1 cellular context compared by ENCODE assay signal in genomic region chr1:99680258-99680657, GRCh38.
TF ChIP-seq lines count a peak whose summit lies in the region.

No MANE protein-coding gene starts in this region.

TF ChIP-seq in HEK293, 187 proteins besides CTCF, POLR2A, EP300 and RAD21 (continued from another document):
- TF ChIP-seq ZNF48 (tag by site-specific recombination; IDR thresholded peaks at IDR 0.05): no peak
- TF ChIP-seq ZFP37 (tag by site-specific recombination; IDR thresholded peaks at IDR 0.05): no peak
- no peak for TF ChIP-seq ZNF514 (tag by site-specific recombination; IDR thresholded peaks at IDR 0.05)
- TF ChIP-seq REST (tag by site-specific recombination; IDR thresholded peaks at IDR 0.05): no peak
- no peak for TF ChIP-seq ZNF248 (tag by site-specific recombination; IDR thresholded peaks at IDR 0.05)
- no peak for TF ChIP-seq ZEB2 (tag by site-specific recombination; IDR thresholded peaks at IDR 0.05)
- TF ChIP-seq GLIS1 (tag by site-specific recombination; IDR thresholded peaks at IDR 0.05): peak; percentile 52; the same call in 1 of the 2 replicates
- no peak for TF ChIP-seq OVOL3 (tag by site-specific recombination; IDR thresholded peaks at IDR 0.05)
- TF ChIP-seq PATZ1 (tag by site-specific recombination; IDR thresholded peaks at IDR 0.05): peak; percentile 34; the same call in 1 of the 2 replicates
- TF ChIP-seq ZNF423 (tag by site-specific recombination; IDR thresholded peaks at IDR 0.05): no peak
- no peak for TF ChIP-seq BCL6B (tag by site-specific recombination; IDR thresholded peaks at IDR 0.05)
- no peak for TF ChIP-seq ZNF140 (tag by site-specific recombination; IDR thresholded peaks at IDR 0.05)
- no peak for TF ChIP-seq ZNF138 (tag by site-specific recombination; IDR thresholded peaks at IDR 0.05; ENCODE audit: borderline replicate concordance)
- TF ChIP-seq HOXD13 (CRISPR knock-in tag; IDR thresholded peaks at IDR 0.05; ENCODE audit: borderline replicate concordance): no peak
- peak; percentile 52; the same call in 1 of the 2 replicates for TF ChIP-seq TCF7L2 (IDR thresholded peaks at IDR 0.05; ENCODE audit: borderline replicate concordance, low read depth, low read length)
- TF ChIP-seq ZNF501 (tag by site-specific recombination; IDR thresholded peaks at IDR 0.05): no peak
- no peak for TF ChIP-seq ZNF202 (tag by site-specific recombination; IDR thresholded peaks at IDR 0.05; ENCODE audit: borderline replicate concordance)
- TF ChIP-seq SCRT1 (tag by site-specific recombination; IDR thresholded peaks at IDR 0.05; ENCODE audit: borderline replicate concordance): no peak
- TF ChIP-seq SP3 (tag by site-specific recombination; IDR thresholded peaks at IDR 0.05): peak; percentile 18; the same call in 1 of the 2 replicates
- no peak for TF ChIP-seq ZBTB11 (tag by site-specific recombination; conservative IDR thresholded peaks at IDR 0.05; ENCODE audit: low read depth)
- TF ChIP-seq KLF1 (tag by site-specific recombination; IDR thresholded peaks at IDR 0.05): no peak
- no peak for TF ChIP-seq ZNF843 (tag by site-specific recombination; IDR thresholded peaks at IDR 0.05)
- no peak for TF ChIP-seq ZNF654 (tag by site-specific recombination; IDR thresholded peaks at IDR 0.05; ENCODE audit: low read depth)
- TF ChIP-seq ZNF658 (tag by site-specific recombination; IDR thresholded peaks at IDR 0.05): no peak
- peak; percentile 51; the same call in 1 of the 2 replicates for TF ChIP-seq ZBTB17 (tag by site-specific recombination; IDR thresholded peaks at IDR 0.05)
- TF ChIP-seq ZNF426 (tag by site-specific recombination; IDR thresholded peaks at IDR 0.05): no peak
- no peak for TF ChIP-seq ZNF510 (tag by site-specific recombination; IDR thresholded peaks at IDR 0.05; ENCODE audit: insufficient replicate concordance)
- TF ChIP-seq ZNF639 (tag by site-specific recombination; IDR thresholded peaks at IDR 0.05): 0 out of 2 replicates have a peak, but pooled peaks have one; percentile 31
- TF ChIP-seq ZBTB48 (tag by site-specific recombination; IDR thresholded peaks at IDR 0.05): peak; percentile 98
- TF ChIP-seq ZBTB1 (tag by site-specific recombination; IDR thresholded peaks at IDR 0.05): no peak
TF ChIP-seq in HEK293: peak in this region for 13.
